Comparison of ENCODE assay signal across 23 cellular contexts in genomic region chr12:78191611-78192010, GRCh38.
DNase-seq lines count a peak whose midpoint lies in the region; ATAC-seq and TF ChIP-seq lines count a peak whose summit lies in the region.
"Had no signal": no experiment of that assay in that cellular context is flagged by ENCODE, and none has a peak within 500 bp of the region (broad histone marks: within the 10 kb centered on the region; RNA-seq: fewer than 3 reads in every experiment).

No MANE protein-coding gene starts in this region.

- WGBS in mammary epithelial cell (ENCODE audit: low coverage, missing lambda C conversion rate), result 25% methylated on average over 1 of the region's 1 CpG

- ATAC-seq in foreskin keratinocyte (no peak), HG03521 (IDR thresholded peaks at IDR 0.05; ENCODE audit: unreplicated experiment) (no peak), GM18511 (IDR thresholded peaks at IDR 0.05; ENCODE audit: unreplicated experiment) (no peak)
- ATAC-seq: HepG2, Right ventricle myocardium inferior had no signal

- no TSS peak for BruUV-seq in MCF 10A (replicated peaks; lab: Mats Ljungman, UMichigan)
- BruUV-seq in mammary epithelial cell (replicated peaks; lab: Mats Ljungman, UMichigan), result no TSS peak

- no peaks in the 10 kb centered on the region for H3K9me3 ChIP-seq in mammary epithelial cell (replicated peaks; ENCODE audit: insufficient read depth, low read length)
- H3K9me3 ChIP-seq in SJSA1 (replicated peaks), result no peaks in the 10 kb centered on the region

- H2AFZ ChIP-seq in mammary epithelial cell (ENCODE audit: low read depth, low read length), result no peak overlapping the region

- in situ Hi-C loops in mammary epithelial cell (cut with MboI; ENCODE audit: low sequenced_read_pairs in 2 of 2), result no loop called here

- POLR2A ChIA-PET in MCF 10A (lab: Yijun Ruan, JAX), result interaction anchor here (0.5 to 0.6 kb wide), 4 partner anchors 15 to 1587 kb away, joined by 3 to 4 read pairs (median 3); no protein-coding TSS in a partner anchor

- DNase-seq in MCF 10A (ENCODE audit: unreplicated experiment) (no peak), mammary epithelial cell (no peak), SJSA1 (ENCODE audit: low read depth in 1 of 2, low spot score in 2 of 2) (no peak), fibroblast of the aortic adventitia (ENCODE audit: low read depth) (peak; percentile 40), foreskin keratinocyte (no peak), NCI-H510A treated with DMSO at 0.1 percent for 48 hours (lab: John Stamatoyannopoulos, UW) (no peak)
- DNase-seq: GF-D8, KBM-7, NCI-H1105, NCI-H146, NCI-H2081, NCI-H2171, NCI-H345, NCI-H524 treated with DMSO at 0.1 percent for 48 hours, NCI-H82, OCI-M1, SW 1271 had no signal

- H3K9ac ChIP-seq in mammary epithelial cell (ENCODE audit: insufficient read depth, low read length), result no peak overlapping the region

- H3K36me3 Mint-ChIP-seq in MCF 10A (ENCODE audit: insufficient read depth, unreplicated experiment), result no peaks in the 10 kb centered on the region
- H3K36me3 Mint-ChIP-seq: CD14-positive monocyte had no signal

- H3K4me3 Mint-ChIP-seq in MCF 10A (ENCODE audit: unreplicated experiment), result no peak overlapping the region
- H3K4me3 Mint-ChIP-seq: CD14-positive monocyte had no signal

- TF ChIP-seq CTCF in MCF 10A (IDR thresholded peaks at IDR 0.05; ENCODE audit: unreplicated experiment), result no peak
- no peak for TF ChIP-seq CTCF in mammary epithelial cell (conservative IDR thresholded peaks at IDR 0.05 in 1 of 2, IDR thresholded peaks at IDR 0.05 in 1 of 2; ENCODE audit: extremely low read depth in 1 of 2, insufficient read depth in 1 of 2, low read depth in 1 of 2, low read length in 2 of 2)
- TF ChIP-seq CTCF in fibroblast of the aortic adventitia (IDR thresholded peaks at IDR 0.05; ENCODE audit: insufficient read depth, low read length), result no peak
- no peak for TF ChIP-seq CTCF in foreskin keratinocyte (conservative IDR thresholded peaks at IDR 0.05)

- H3K27me3 Mint-ChIP-seq in MCF 10A (ENCODE audit: insufficient read depth, unreplicated experiment), result no peaks in the 10 kb centered on the region

- no peaks in the 10 kb centered on the region for H3K79me2 ChIP-seq in mammary epithelial cell (ENCODE audit: insufficient read depth, low read length)

- H3K27ac Mint-ChIP-seq in MCF 10A (ENCODE audit: low read depth, unreplicated experiment), result peak overlapping the region; percentile 43
- H3K27ac Mint-ChIP-seq: CD14-positive monocyte had no signal

- peaks cover 5% of the 10 kb centered on the region for H3K36me3 ChIP-seq in mammary epithelial cell (ENCODE audit: insufficient read depth, low read length)
- peaks cover 52% of the 10 kb centered on the region for H3K36me3 ChIP-seq in SJSA1

- H3K27me3 ChIP-seq in mammary epithelial cell (ENCODE audit: insufficient read depth, low read length) (no peaks in the 10 kb centered on the region), SJSA1 (replicated peaks) (no peaks in the 10 kb centered on the region), foreskin keratinocyte (no peaks in the 10 kb centered on the region)

- peaks cover 36% of the 10 kb centered on the region for H3K4me1 Mint-ChIP-seq in MCF 10A (ENCODE audit: insufficient read depth, unreplicated experiment)
- H3K4me1 Mint-ChIP-seq: CD14-positive monocyte had no signal

- dilution Hi-C loops in mammary epithelial cell (cut with HindIII; ENCODE audit: low sequenced_read_pairs), result no loop called here

- no peak overlapping the region for H3K4me2 ChIP-seq in mammary epithelial cell (ENCODE audit: insufficient read depth, low read depth, low read length)

- CTCF ChIA-PET in MCF 10A (lab: Yijun Ruan, JAX) (interaction anchor here (1.5 kb wide), 1 partner anchor 46 kb away, joined by 3 read pairs; no protein-coding TSS in a partner anchor), mammary epithelial cell (lab: Charles Lee; ENCODE audit: low non-redundant PET) (no interaction called here)

- no peaks in the 10 kb centered on the region for H4K20me1 ChIP-seq in mammary epithelial cell (ENCODE audit: insufficient read depth, low read length)

- no peaks in the 10 kb centered on the region for H3K9me3 Mint-ChIP-seq in MCF 10A (ENCODE audit: unreplicated experiment)
- H3K9me3 Mint-ChIP-seq: CD14-positive monocyte had no signal

- H3K4me1 ChIP-seq in mammary epithelial cell (ENCODE audit: insufficient read depth, low read length) (peaks cover 14% of the 10 kb centered on the region), SJSA1 (replicated peaks) (peaks cover 6% of the 10 kb centered on the region), foreskin keratinocyte (no peaks in the 10 kb centered on the region)

- H3K4me3 ChIP-seq in mammary epithelial cell (replicated peaks in 1 of 3; ENCODE audit: insufficient read depth in 1 of 3, low read depth in 2 of 3, low read length in 3 of 3) (no peak overlapping the region), SJSA1 (no peak overlapping the region), fibroblast of the aortic adventitia (ENCODE audit: low read depth, low read length) (no peak overlapping the region)

- no peak overlapping the region for H3K27ac ChIP-seq in mammary epithelial cell (ENCODE audit: insufficient read depth, low read depth, low read length)
- peak overlapping the region; percentile 10; the same call in 1 of the 2 replicates for H3K27ac ChIP-seq in SJSA1
- no peak overlapping the region for H3K27ac ChIP-seq in foreskin keratinocyte
- H3K27ac ChIP-seq: HL-60 had no signal

- intact Hi-C loops in MCF 10A (cut with micrococcal nuclease) (loop anchor here (5.0 kb wide), 1 partner anchor 101 kb away; no protein-coding TSS in a partner anchor), mammary epithelial cell (cut with micrococcal nuclease) (no loop called here)
